9 cellular contexts compared by ENCODE assay signal in the genomic region with DNA sequence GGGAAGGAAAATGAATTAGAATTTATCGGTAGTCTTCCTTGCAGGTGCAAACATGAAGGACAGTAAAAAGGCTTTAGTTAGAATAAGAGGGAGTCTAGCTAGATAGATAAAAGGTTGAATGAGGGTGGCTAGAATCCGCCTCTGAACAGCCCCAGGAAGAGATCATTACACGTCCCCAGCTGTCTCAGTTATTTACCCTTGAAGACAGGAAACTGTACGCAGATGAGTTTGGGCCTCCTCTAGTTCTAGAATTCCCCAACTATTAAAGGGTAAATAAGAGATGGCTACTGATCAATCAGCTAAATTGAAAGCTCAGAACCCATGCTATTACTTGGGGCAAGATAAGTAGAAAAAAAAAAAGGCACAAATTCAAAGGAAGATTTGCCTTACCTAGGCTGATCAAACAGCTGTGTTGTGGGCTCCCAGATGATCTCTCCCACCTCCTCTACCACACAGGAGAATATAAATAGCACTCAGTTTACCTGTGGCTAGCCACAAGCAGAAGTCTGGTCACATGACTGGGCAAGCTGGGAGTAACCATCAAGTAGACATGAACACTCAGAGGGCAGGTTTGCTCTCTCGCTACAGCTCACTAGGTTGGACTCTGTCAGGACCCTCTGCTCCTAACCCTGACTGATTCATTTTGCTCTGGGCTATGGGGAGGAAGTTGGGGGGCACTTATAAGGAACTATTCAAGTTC. TPM values are rescaled to one million over a fixed set of nuclear protein-coding genes. Genes with fewer than 3 reads are reported as not detected.
A peak's percentile ranks its signal among the peaks of the same experiment; 100 is the strongest.
DNase-seq lines count a peak whose midpoint lies in the region; ATAC-seq lines count a peak whose summit lies in the region.
"Had no signal": no experiment of that assay in that cellular context is flagged by ENCODE, and none has a peak within 500 bp of the region (broad histone marks: within the 10 kb centered on the region; RNA-seq: fewer than 3 reads in every experiment).

No MANE protein-coding gene starts in this region.

- DNase-seq in left lobe of liver (ENCODE audit: low spot score) (no peak), hypothalamus (lab: John Stamatoyannopoulos, UW) (no peak), T-helper 9 cell (no peak), NCI-H1048 (lab: John Stamatoyannopoulos, UW) (no peak), NCI-H2029 (lab: John Stamatoyannopoulos, UW) (no peak)
- DNase-seq: pancreas had no signal

- H3K4me3 ChIP-seq in HUES6 (ENCODE audit: low read depth, low read length), result no peak overlapping the region
- H3K4me3 ChIP-seq: pancreas had no signal

- ATAC-seq in GM18502 (IDR thresholded peaks at IDR 0.05; ENCODE audit: poor library complexity, unreplicated experiment), result peak; percentile 64
- ATAC-seq in GM21447 (IDR thresholded peaks at IDR 0.05; ENCODE audit: unreplicated experiment), result peak; percentile 50
- ATAC-seq in left lobe of liver, result peak; percentile 13

- no peaks in the 10 kb centered on the region for H3K36me3 ChIP-seq in HUES6 (ENCODE audit: control insufficient read depth, insufficient read depth, low read length)
- H3K36me3 ChIP-seq: pancreas had no signal

- no peaks in the 10 kb centered on the region for H3K9me3 ChIP-seq in HUES6 (ENCODE audit: control insufficient read depth, insufficient read depth, low read depth, low read length)
- H3K9me3 ChIP-seq: pancreas had no signal

- peak overlapping the region; percentile 4 for H3K9ac ChIP-seq in HUES6 (ENCODE audit: low read length)

- no peaks in the 10 kb centered on the region for H3K27me3 ChIP-seq in HUES6 (ENCODE audit: control insufficient read depth, insufficient read depth, low read length)
- H3K27me3 ChIP-seq: pancreas had no signal

- H3K27ac ChIP-seq in HUES6 (ENCODE audit: low read depth, low read length), result no peak overlapping the region
- H3K27ac ChIP-seq: pancreas had no signal

- H3K4me1 ChIP-seq in HUES6 (ENCODE audit: control insufficient read depth, insufficient read depth, low read length), result 0 out of 2 replicates have a peak, but pooled peaks cover 4% of the 10 kb centered on the region

RNA-seq across cellular contexts. Expression of a gene that starts 17.0 kb away (rescaled TPM):
- total RNA-seq in left lobe of liver, result 5.3 TPM

RNA-seq across cellular contexts. Expression of a gene that starts 39.2 kb away (rescaled TPM):
- 54.5 TPM for total RNA-seq in left lobe of liver

RNA-seq across cellular contexts. Expression of a gene that starts 41.5 kb away (rescaled TPM):
- total RNA-seq in left lobe of liver, result 14.4 TPM

Comparison
In these comparisons a context has a peak if more than half of its experiments do, and no peak if none do; other contexts are left out.
1. ATAC-seq: peak in every context shown above with its lines; median percentile 64 in GM18502; 50 in GM21447; 13 in left lobe of liver.